In the genomic region with DNA sequence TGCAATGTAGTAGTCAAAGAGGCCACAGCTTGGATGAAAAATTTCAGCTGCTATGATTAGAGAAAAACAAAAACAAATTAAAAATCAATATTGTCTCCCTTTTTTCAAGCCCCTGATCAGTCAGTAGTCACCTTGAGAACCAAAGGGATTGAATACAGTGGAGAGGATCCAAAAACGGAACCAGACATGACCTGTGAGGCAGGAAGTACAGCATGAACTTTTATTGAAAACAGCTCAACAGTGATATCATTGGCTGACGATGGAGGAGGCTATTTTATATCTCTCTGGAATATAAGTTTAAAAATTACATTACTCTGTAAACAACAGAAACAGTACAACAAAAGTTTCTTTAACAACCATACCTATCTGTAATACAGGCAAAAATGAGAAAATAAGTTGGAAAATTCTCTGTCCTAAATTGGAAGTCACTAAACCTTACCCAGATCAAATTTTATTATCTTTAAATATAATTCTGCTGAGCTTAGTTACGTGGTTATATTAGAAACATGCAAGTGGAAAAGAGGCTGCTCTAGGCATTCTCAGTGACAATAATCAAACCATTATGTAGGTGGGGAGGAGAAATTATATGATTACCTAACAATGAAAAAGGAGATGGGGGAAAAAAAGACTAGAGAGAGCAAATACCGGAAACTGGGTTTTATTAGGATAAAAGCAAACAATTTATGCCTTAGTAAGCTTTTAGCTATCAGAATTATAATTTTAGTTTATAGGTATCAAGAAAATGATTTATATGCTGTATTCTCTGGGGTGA, we compare ENCODE assay signal across 17 cellular contexts. TPM values are rescaled to one million over a fixed set of nuclear protein-coding genes. Genes with fewer than 3 reads are reported as not detected.
A peak's percentile ranks its signal among the peaks of the same experiment; 100 is the strongest.
DNase-seq lines count a peak whose midpoint lies in the region; ATAC-seq and TF ChIP-seq lines count a peak whose summit lies in the region.
"Had no signal": no experiment of that assay in that cellular context is flagged by ENCODE, and none has a peak within 500 bp of the region (broad histone marks: within the 10 kb centered on the region; RNA-seq: fewer than 3 reads in every experiment).

No MANE protein-coding gene starts in this region.

- no peak for ATAC-seq in GM19324 (IDR thresholded peaks at IDR 0.05; ENCODE audit: low FRiP score, unreplicated experiment)
- no peak for ATAC-seq in GM18520 (IDR thresholded peaks at IDR 0.05; ENCODE audit: unreplicated experiment)
- ATAC-seq: activated naive CD8-positive, alpha-beta T cell treated with anti-CD3 and anti-CD28 coated beads, Interleukin-2, amount 50 U/mL, for 24 hours; Right ventricle myocardium inferior had no signal

- no peaks in the 10 kb centered on the region for H3K9me3 Mint-ChIP-seq in Calu3 (ENCODE audit: low read depth, unreplicated experiment)
- no peaks in the 10 kb centered on the region for H3K9me3 Mint-ChIP-seq in mesothelial cell of epicardium
- H3K9me3 Mint-ChIP-seq: activated naive CD8-positive, alpha-beta T cell treated with anti-CD3 and anti-CD28 coated beads, Interleukin-2, amount 50 U/mL, for 24 hours; activated T-cell treated with anti-CD3 and anti-CD28 coated beads, Interleukin-2, amount 50 U/mL, for 4 hours had no signal

- TF ChIP-seq CTCF in Calu3 (IDR thresholded peaks at IDR 0.05; ENCODE audit: unreplicated experiment) (no peak), mammary epithelial cell (conservative IDR thresholded peaks at IDR 0.05 in 1 of 2, IDR thresholded peaks at IDR 0.05 in 1 of 2; ENCODE audit: extremely low read depth in 1 of 2, insufficient read depth in 1 of 2, low read depth in 1 of 2, low read length in 2 of 2) (no peak), mesothelial cell of epicardium (IDR thresholded peaks at IDR 0.05; ENCODE audit: unreplicated experiment) (no peak)

- H3K4me1 Mint-ChIP-seq in Calu3 (ENCODE audit: low read depth, unreplicated experiment), result peaks cover 59% of the 10 kb centered on the region
- peaks cover 33% of the 10 kb centered on the region for H3K4me1 Mint-ChIP-seq in mesothelial cell of epicardium

- peak overlapping the region; percentile 89 for H3K27ac ChIP-seq in mammary epithelial cell (ENCODE audit: insufficient read depth, low read depth, low read length)
- H3K27ac ChIP-seq: esophagus muscularis mucosa, thoracic aorta had no signal

- intact Hi-C loops in Calu3 (cut with micrococcal nuclease; ENCODE audit: unreplicated experiment) (loop anchor here (5.0 kb wide), 1 partner anchor 34 kb away; no protein-coding TSS in a partner anchor), mammary epithelial cell (cut with micrococcal nuclease) (loop anchor here (2.0 kb wide), 1 partner anchor 52 kb away; no protein-coding TSS in a partner anchor)

- peak overlapping the region; percentile 65 for H3K9ac ChIP-seq in mammary epithelial cell (ENCODE audit: insufficient read depth, low read length)

- no peak for DNase-seq in Calu3
- peak; percentile 48 for DNase-seq in NCI-H748 (lab: John Stamatoyannopoulos, UW; ENCODE audit: unreplicated experiment)
- no peak for DNase-seq in mammary epithelial cell
- no peak for DNase-seq in mesothelial cell of epicardium (ENCODE audit: low spot score in 2 of 2, unreplicated experiment in 2 of 2)
- no peak for DNase-seq in stimulated activated naive CD4-positive, alpha-beta T cell (lab: John Stamatoyannopoulos, UW)
- no peak for DNase-seq in ureter (ENCODE audit: low spot score)
- DNase-seq: activated CD4-positive, alpha-beta T cell treated with anti-CD3 and anti-CD28 coated beads, Interleukin-2, amount 50 U/mL, for 1 hour; activated naive CD8-positive, alpha-beta T cell treated with anti-CD3 and anti-CD28 coated beads, Interleukin-2, amount 50 U/mL, for 24 hours; activated T-cell treated with anti-CD3 and anti-CD28 coated beads, Interleukin-2, amount 50 U/mL, for 4 hours; Kasumi-1; NCI-H1694 treated with DMSO at 0.1 percent for 48 hours; T1000 had no signal

- no peaks in the 10 kb centered on the region for H3K9me3 ChIP-seq in mammary epithelial cell (replicated peaks; ENCODE audit: insufficient read depth, low read length)
- H3K9me3 ChIP-seq: esophagus muscularis mucosa, thoracic aorta had no signal

- in situ Hi-C loops in mammary epithelial cell (cut with MboI; ENCODE audit: low sequenced_read_pairs in 2 of 2), result loop anchor here in 1 of 2 donors (5.0 kb wide), 1 partner anchor 51 kb away; the partner anchor contains the start of gene PHLPP1

- dilution Hi-C loops in mammary epithelial cell (cut with HindIII; ENCODE audit: low sequenced_read_pairs), result no loop called here

- H3K4me3 Mint-ChIP-seq in Calu3 (ENCODE audit: low read depth, unreplicated experiment) (no peak overlapping the region), mesothelial cell of epicardium (no peak overlapping the region)
- H3K4me3 Mint-ChIP-seq: activated naive CD8-positive, alpha-beta T cell treated with anti-CD3 and anti-CD28 coated beads, Interleukin-2, amount 50 U/mL, for 24 hours; activated T-cell treated with anti-CD3 and anti-CD28 coated beads, Interleukin-2, amount 50 U/mL, for 4 hours had no signal

- WGBS in mammary epithelial cell (ENCODE audit: low coverage, missing lambda C conversion rate), result 19% methylated on average over 4 of the region's 4 CpGs

- peak overlapping the region in 2 of 3 experiments; percentile 28 to 48 for H3K4me3 ChIP-seq in mammary epithelial cell (replicated peaks in 1 of 3; ENCODE audit: insufficient read depth in 1 of 3, low read depth in 2 of 3, low read length in 3 of 3)
- H3K4me3 ChIP-seq: esophagus muscularis mucosa, thoracic aorta had no signal

- peak overlapping the region; percentile 45 for H3K27ac Mint-ChIP-seq in Calu3 (ENCODE audit: unreplicated experiment)
- peak overlapping the region; percentile 77 for H3K27ac Mint-ChIP-seq in mesothelial cell of epicardium
- H3K27ac Mint-ChIP-seq: activated naive CD8-positive, alpha-beta T cell treated with anti-CD3 and anti-CD28 coated beads, Interleukin-2, amount 50 U/mL, for 24 hours had no signal

- peak overlapping the region; percentile 31 for H2AFZ ChIP-seq in mammary epithelial cell (ENCODE audit: low read depth, low read length)

- CTCF ChIA-PET in Calu3 (lab: Charles Lee), result interaction anchor here (0.6 to 1.5 kb wide), 4 partner anchors 16 to 114 kb away, joined by 3 to 4 read pairs (median 3); no protein-coding TSS in a partner anchor
- CTCF ChIA-PET in mammary epithelial cell (lab: Charles Lee; ENCODE audit: low non-redundant PET), result no interaction called here

- no peaks in the 10 kb centered on the region for H3K27me3 ChIP-seq in mammary epithelial cell (ENCODE audit: insufficient read depth, low read length)
- H3K27me3 ChIP-seq: esophagus muscularis mucosa had no signal

- no TSS peak for BruUV-seq in Calu3 (replicated peaks; lab: Mats Ljungman, UMichigan)
- no TSS peak for BruUV-seq in mammary epithelial cell (replicated peaks; lab: Mats Ljungman, UMichigan)

- no peaks in the 10 kb centered on the region for H3K36me3 ChIP-seq in mammary epithelial cell (ENCODE audit: insufficient read depth, low read length)
- H3K36me3 ChIP-seq: esophagus muscularis mucosa, thoracic aorta had no signal

- H3K27me3 Mint-ChIP-seq in Calu3 (ENCODE audit: unreplicated experiment) (no peaks in the 10 kb centered on the region), mesothelial cell of epicardium (ENCODE audit: low read depth) (no peaks in the 10 kb centered on the region)
- H3K27me3 Mint-ChIP-seq: activated naive CD8-positive, alpha-beta T cell treated with anti-CD3 and anti-CD28 coated beads, Interleukin-2, amount 50 U/mL, for 24 hours had no signal

- peaks cover 4% of the 10 kb centered on the region for H3K36me3 Mint-ChIP-seq in Calu3 (ENCODE audit: insufficient read depth, unreplicated experiment)
- H3K36me3 Mint-ChIP-seq in mesothelial cell of epicardium, result peaks cover 2% of the 10 kb centered on the region

- H3K4me1 ChIP-seq in mammary epithelial cell (ENCODE audit: insufficient read depth, low read length), result peaks cover 44% of the 10 kb centered on the region

- peak overlapping the region; percentile 76 for H3K4me2 ChIP-seq in mammary epithelial cell (ENCODE audit: insufficient read depth, low read depth, low read length)

- H3K79me2 ChIP-seq in mammary epithelial cell (ENCODE audit: insufficient read depth, low read length), result peaks cover 76% of the 10 kb centered on the region

- no peaks in the 10 kb centered on the region for H4K20me1 ChIP-seq in mammary epithelial cell (ENCODE audit: insufficient read depth, low read length)

RNA-seq across cellular contexts. Expression of gene PHLPP1, which starts 53.0 kb away (rescaled TPM):
- total RNA-seq in Calu3 (2022) (28.0 and 32.8 TPM in 2 replicates), mammary epithelial cell (10 to 100 TPM in 1 of 2 donors, 1 to 10 TPM in 1; 9.3 to 14.8 TPM), mesothelial cell of epicardium (20.4 to 21.2 TPM (median 21.2 TPM) in 3 replicates), ureter (42.0 TPM)
- polyA plus RNA-seq in mammary epithelial cell, result 8.4 TPM
- polyA minus RNA-seq in mammary epithelial cell, result 36.2 TPM
